In the genomic region with DNA sequence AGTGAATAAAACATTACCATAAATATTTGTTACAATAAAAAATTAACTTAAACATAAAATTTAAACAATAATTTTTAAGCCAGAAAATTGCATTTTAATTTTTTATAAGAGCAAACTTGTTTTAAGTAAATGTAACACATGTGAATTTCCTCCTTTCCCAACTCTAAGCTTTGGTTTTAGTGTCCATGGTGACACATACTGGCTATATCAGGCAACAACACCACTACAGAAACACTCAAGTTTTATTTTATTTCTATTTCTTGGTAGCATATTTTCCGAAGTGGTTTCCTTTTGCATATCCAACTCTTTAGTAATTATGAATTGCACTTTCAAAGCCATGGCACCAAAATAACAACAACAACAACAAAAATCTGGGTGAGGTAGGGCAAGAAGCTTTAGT, we compare ENCODE assay signal across 9 cellular contexts. TPM values are rescaled to one million over a fixed set of nuclear protein-coding genes. Genes with fewer than 3 reads are reported as not detected.
DNase-seq lines count a peak whose midpoint lies in the region; ATAC-seq, FAIRE-seq and TF ChIP-seq lines count a peak whose summit lies in the region.
"Had no signal": no experiment of that assay in that cellular context is flagged by ENCODE, and none has a peak within 500 bp of the region (broad histone marks: within the 10 kb centered on the region; RNA-seq: fewer than 3 reads in every experiment).

No MANE protein-coding gene starts in this region.

- H3K9me2 ChIP-seq in GM23338 (ENCODE audit: insufficient read depth), result no peaks in the 10 kb centered on the region

- no peaks in the 10 kb centered on the region for H4K20me1 ChIP-seq in GM23338 (replicated peaks; ENCODE audit: insufficient read depth)

- H3K36me3 ChIP-seq in CD4-positive, CD25-positive, alpha-beta regulatory T cell (ENCODE audit: control insufficient read depth, insufficient read depth, low read length), result no peaks in the 10 kb centered on the region
- no peaks in the 10 kb centered on the region for H3K36me3 ChIP-seq in GM23338 (ENCODE audit: insufficient read depth)
- H3K36me3 ChIP-seq in kidney (ENCODE audit: control insufficient read depth in 1 of 2, insufficient read depth in 2 of 2, low read length in 2 of 2), result no peaks in the 10 kb centered on the region

- peaks cover 55% of the 10 kb centered on the region for H3K27me3 Mint-ChIP-seq in CD4-positive, CD25-positive, alpha-beta regulatory T cell
- no peaks in the 10 kb centered on the region for H3K27me3 Mint-ChIP-seq in GM23338 (ENCODE audit: insufficient read depth, low read depth, poor library complexity)
- H3K27me3 Mint-ChIP-seq in activated CD8-positive, alpha-beta T cell treated with anti-CD3 and anti-CD28 coated beads for 36 hours, result no peaks in the 10 kb centered on the region

- peaks cover 25% of the 10 kb centered on the region for H3K4me1 ChIP-seq in CD4-positive, CD25-positive, alpha-beta regulatory T cell (ENCODE audit: control insufficient read depth, insufficient read depth, low read length, poor library complexity, severe bottlenecking)
- peaks cover 13% of the 10 kb centered on the region for H3K4me1 ChIP-seq in GM23338 (ENCODE audit: insufficient read depth)
- peaks cover 0 to 7% of the 10 kb centered on the region in 2 donors for H3K4me1 ChIP-seq in kidney (ENCODE audit: control insufficient read depth in 1 of 2, insufficient read depth in 1 of 2, low read depth in 1 of 2, low read length in 2 of 2)

- intact Hi-C loops in activated CD8-positive, alpha-beta T cell treated with anti-CD3 and anti-CD28 coated beads for 36 hours (cut with micrococcal nuclease), result loop anchor here (2.0 to 5.0 kb wide), 2 partner anchors 37 to 61 kb away; no protein-coding TSS in a partner anchor
- intact Hi-C loops in kidney (cut with DNase I), result no loop called here

- no peak overlapping the region for H3K27ac Mint-ChIP-seq in CD4-positive, CD25-positive, alpha-beta regulatory T cell
- no peak overlapping the region for H3K27ac Mint-ChIP-seq in GM23338
- peak overlapping the region; percentile 96 for H3K27ac Mint-ChIP-seq in activated CD8-positive, alpha-beta T cell treated with anti-CD3 and anti-CD28 coated beads for 36 hours

- peak; percentile 29 to 52; a peak in 3 of 4 replicates for TF ChIP-seq CTCF in GM23338 (conservative IDR thresholded peaks at IDR 0.05; ENCODE audit: low read depth in 2 of 2)
- peak; percentile 63 for TF ChIP-seq CTCF in activated CD8-positive, alpha-beta T cell treated with anti-CD3 and anti-CD28 coated beads for 36 hours (IDR thresholded peaks at IDR 0.05)
- no peak for TF ChIP-seq CTCF in kidney (IDR thresholded peaks at IDR 0.05; ENCODE audit: borderline replicate concordance, extremely low read depth, insufficient read depth)

- no peak overlapping the region for H3K9ac ChIP-seq in kidney (ENCODE audit: low read length in 2 of 2)

- peaks cover 0 to 2% of the 10 kb centered on the region in 2 experiments for H3K9me3 ChIP-seq in CD4-positive, CD25-positive, alpha-beta regulatory T cell (ENCODE audit: control insufficient read depth in 2 of 2, low read length in 2 of 2)
- H3K9me3 ChIP-seq in kidney (ENCODE audit: control insufficient read depth in 1 of 2, low read length in 2 of 2), result no peaks in the 10 kb centered on the region

- H3K4me2 ChIP-seq in GM23338, result peak overlapping the region; percentile 79

- no peak overlapping the region for H3K27ac ChIP-seq in CD4-positive, CD25-positive, alpha-beta regulatory T cell (ENCODE audit: insufficient read depth, low read length, poor library complexity, severe bottlenecking)
- H3K27ac ChIP-seq in GM23338 (ENCODE audit: low read depth), result no peak overlapping the region
- H3K27ac ChIP-seq in kidney (ENCODE audit: low read depth in 2 of 2, low read length in 2 of 2), result no peak overlapping the region

- peaks cover 49% of the 10 kb centered on the region for H3K27me3 ChIP-seq in CD4-positive, CD25-positive, alpha-beta regulatory T cell (ENCODE audit: control insufficient read depth, insufficient read depth, low read length)
- peaks cover 16% of the 10 kb centered on the region for H3K27me3 ChIP-seq in GM23338 (ENCODE audit: insufficient read depth)

- CTCF ChIA-PET in activated CD8-positive, alpha-beta T cell treated with anti-CD3 and anti-CD28 coated beads for 36 hours (lab: Charles Lee), result interaction anchor here (0.9 to 8.6 kb wide), 21 partner anchors 12 to 122 kb away, joined by 3 to 172 read pairs (median 6); no protein-coding TSS in a partner anchor

- peaks cover 0 to 13% (median 4%) of the 10 kb centered on the region in 7 donors for H3K9me3 Mint-ChIP-seq in CD4-positive, CD25-positive, alpha-beta regulatory T cell
- peaks cover 10% of the 10 kb centered on the region; the same call in 2 of the 3 replicates for H3K9me3 Mint-ChIP-seq in GM23338
- H3K9me3 Mint-ChIP-seq in activated CD8-positive, alpha-beta T cell treated with anti-CD3 and anti-CD28 coated beads for 36 hours, result peaks cover 11% of the 10 kb centered on the region

- peak; percentile 45 for FAIRE-seq in kidney (lab: Jason Lieb, UNC)
- FAIRE-seq: keratinocyte had no signal

- peaks cover 13 to 25% (median 14%) of the 10 kb centered on the region in 4 donors for H3K4me1 Mint-ChIP-seq in CD4-positive, CD25-positive, alpha-beta regulatory T cell
- peaks cover 12% of the 10 kb centered on the region; the same call in 2 of the 3 replicates for H3K4me1 Mint-ChIP-seq in GM23338
- H3K4me1 Mint-ChIP-seq in activated CD8-positive, alpha-beta T cell treated with anti-CD3 and anti-CD28 coated beads for 36 hours (ENCODE audit: low read depth), result peaks cover 40% of the 10 kb centered on the region

- H3K36me3 Mint-ChIP-seq in CD4-positive, CD25-positive, alpha-beta regulatory T cell, result no peaks in the 10 kb centered on the region
- peaks cover 20% of the 10 kb centered on the region for H3K36me3 Mint-ChIP-seq in GM23338 (ENCODE audit: low read depth)
- H3K36me3 Mint-ChIP-seq in activated CD8-positive, alpha-beta T cell treated with anti-CD3 and anti-CD28 coated beads for 36 hours (ENCODE audit: low read depth), result peaks cover 44% of the 10 kb centered on the region

- DNase-seq in CD4-positive, CD25-positive, alpha-beta regulatory T cell, result peak in 1 of 3 donors; percentile 6
- DNase-seq in GM23338 (ENCODE audit: low spot score) (peak; percentile 21), kidney (no peak), glomerular visceral epithelial cell (ENCODE audit: extremely low spot score) (no peak), LoVo (ENCODE audit: low spot score) (no peak)
- no peak for DNase-seq in activated CD8-positive, alpha-beta T cell treated with anti-CD3 and anti-CD28 coated beads for 36 hours

- ATAC-seq in CD4-positive, CD25-positive, alpha-beta regulatory T cell (ENCODE audit: low read depth in 2 of 2), result no peak
- ATAC-seq in GM23338, result no peak
- no peak for ATAC-seq in activated CD8-positive, alpha-beta T cell treated with anti-CD3 and anti-CD28 coated beads for 36 hours
- ATAC-seq in GM19395 (IDR thresholded peaks at IDR 0.05; ENCODE audit: unreplicated experiment), result no peak
- ATAC-seq in HG03196 (IDR thresholded peaks at IDR 0.05; ENCODE audit: unreplicated experiment), result no peak

- POLR2A ChIA-PET in activated CD8-positive, alpha-beta T cell treated with anti-CD3 and anti-CD28 coated beads for 36 hours (lab: Charles Lee), result interaction anchor here (0.7 to 3.4 kb wide), 8 partner anchors 13 to 120 kb away, joined by 3 to 31 read pairs (median 5); no protein-coding TSS in a partner anchor

- no peaks in the 10 kb centered on the region for H3F3A ChIP-seq in GM23338 (replicated peaks; ENCODE audit: low read depth)

- no peak overlapping the region for H2AFZ ChIP-seq in GM23338

- peaks cover 38% of the 10 kb centered on the region for H3K79me2 ChIP-seq in GM23338 (replicated peaks; ENCODE audit: insufficient read depth)

- peak overlapping the region; percentile 74 for H3K4me3 ChIP-seq in CD4-positive, CD25-positive, alpha-beta regulatory T cell (ENCODE audit: low read depth, low read length)
- H3K4me3 ChIP-seq in GM23338 (peak overlapping the region; percentile 91), kidney (ENCODE audit: low read length in 2 of 2) (no peak overlapping the region)

- peak overlapping the region in 1 of 4 donors; percentile 82 for H3K4me3 Mint-ChIP-seq in CD4-positive, CD25-positive, alpha-beta regulatory T cell
- H3K4me3 Mint-ChIP-seq in GM23338, result peak overlapping the region; percentile 96
- peak overlapping the region; percentile 98 for H3K4me3 Mint-ChIP-seq in activated CD8-positive, alpha-beta T cell treated with anti-CD3 and anti-CD28 coated beads for 36 hours

TF ChIP-seq in GM23338, 12 proteins besides CTCF, POLR2A, EP300 and RAD21 (continues in another document):
- TF ChIP-seq ZNF331 (CRISPR knock-in tag; IDR thresholded peaks at IDR 0.05; ENCODE audit: low read depth), result no peak

RNA-seq across cellular contexts. Expression of a gene that starts 2.2 kb away (rescaled TPM):
- total RNA-seq in CD4-positive, CD25-positive, alpha-beta regulatory T cell, result 11.9 TPM
- polyA plus RNA-seq in CD4-positive, CD25-positive, alpha-beta regulatory T cell, result 1 to 10 TPM; 1.2 to 5.0 (median 3.0) TPM
- 99.5 and 103 TPM in 2 replicates for total RNA-seq in GM23338 (2014; rRNA removed; shearing (Covaris generic))
- 23.3 and 25.1 TPM in 2 replicates for polyA plus RNA-seq in GM23338 (2016; fragmentation: Nextera tagmentation; extraction: Ambion mirVana)
- total RNA-seq in activated CD8-positive, alpha-beta T cell treated with anti-CD3 and anti-CD28 coated beads for 36 hours, result 100 to 1,000 TPM in 1 of 2 experiments, 10 to 100 TPM in 1; 99.7 to 106 TPM
- total RNA-seq in kidney, result 3.3 TPM
- polyA plus RNA-seq in kidney (ENCODE audit: insufficient read depth, low read depth, low replicate concordance), result 0.30 TPM

Comparison
In these comparisons a context has a peak if more than half of its experiments do, and no peak if none do; other contexts are left out.
1. H3K4me3 ChIP-seq: peak in CD4-positive, CD25-positive, alpha-beta regulatory T cell (single experiment) and GM23338 (single experiment); none in kidney (0 of 2).